Comparison of ENCODE assay signal across 18 cellular contexts in the genomic region with DNA sequence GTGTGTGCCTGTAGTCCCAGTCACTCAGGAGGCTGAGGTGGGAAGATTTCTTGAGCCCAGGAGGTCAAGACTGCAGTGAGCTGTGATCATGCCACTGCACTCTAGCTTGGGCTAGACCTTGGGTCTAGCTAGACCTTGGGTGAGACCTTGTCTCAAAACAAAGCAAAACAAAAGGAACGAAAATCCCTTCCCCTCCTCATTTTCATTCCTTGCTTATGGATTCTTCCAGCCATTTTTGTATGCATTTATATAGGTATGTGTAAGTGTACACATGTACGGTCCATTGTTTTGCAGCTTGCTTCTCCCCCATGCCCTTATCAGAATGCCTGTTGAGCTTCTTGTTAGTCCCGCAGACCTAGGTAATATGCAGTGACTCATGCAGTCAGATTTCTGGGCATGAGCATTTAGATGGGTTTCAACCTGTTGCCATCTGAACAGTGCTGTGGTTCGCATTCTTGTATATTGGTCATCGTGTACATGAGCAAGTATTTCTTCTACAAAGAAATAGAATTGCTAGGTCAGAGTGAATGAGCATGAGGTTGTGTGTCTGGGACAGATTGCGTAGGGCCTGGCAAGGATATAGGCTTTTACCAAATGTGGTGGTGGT.
DNase-seq lines count a peak whose midpoint lies in the region; ATAC-seq lines count a peak whose summit lies in the region.
"Had no signal": no experiment of that assay in that cellular context is flagged by ENCODE, and none has a peak within 500 bp of the region (broad histone marks: within the 10 kb centered on the region; RNA-seq: fewer than 3 reads in every experiment).

No MANE protein-coding gene starts in this region.

- H3K4me1 ChIP-seq in GM23248 (ENCODE audit: insufficient read depth) (0 out of 2 replicates have a peak, but pooled peaks cover 4% of the 10 kb centered on the region), right cardiac atrium (ENCODE audit: control insufficient read depth, insufficient read depth, low read length) (no peaks in the 10 kb centered on the region)
- H3K4me1 ChIP-seq: BE2C, SJCRH30 had no signal

- intact Hi-C loops in right cardiac atrium (cut with DNase I), result no loop called here

- 94 to 96% methylated on average over 6 of the region's 6 CpGs for WGBS in GM23248 (ENCODE audit: low coverage in 1 of 2, low lambda C conversion rate in 2 of 2, missing lambda C conversion rate in 2 of 2), 2 experiments
- WGBS in right cardiac atrium, result 95% methylated on average over 6 of the region's 6 CpGs

- no peak overlapping the region for H3K27ac ChIP-seq in GM23248
- no peak overlapping the region for H3K27ac ChIP-seq in right cardiac atrium (ENCODE audit: low read length)
- H3K27ac ChIP-seq: right atrium auricular region, SJCRH30 had no signal

- no peaks in the 10 kb centered on the region for H4K20me1 ChIP-seq in GM23248 (ENCODE audit: insufficient read depth)

- no peaks in the 10 kb centered on the region for H3F3A ChIP-seq in GM23248 (ENCODE audit: insufficient read depth)

- peak; percentile 5 for DNase-seq in GM23248
- DNase-seq in SW480 (ENCODE audit: low spot score), result peak; percentile 28
- DNase-seq in fibroblast of peridontal ligament (ENCODE audit: extremely low read depth), result peak; percentile 7
- peak; percentile 89 for DNase-seq in renal cortical epithelial cell (ENCODE audit: low read depth)
- no peak for DNase-seq in mesenteric fat pad (ENCODE audit: low spot score)
- DNase-seq in right cardiac atrium, result no peak
- no peak for DNase-seq in activated CD8-positive, alpha-beta memory T cell treated with anti-CD3 and anti-CD28 coated beads for 24 hours
- DNase-seq: activated CD4-positive, alpha-beta T cell treated with anti-CD3 and anti-CD28 coated beads, Interleukin-2, amount 10 ng/mL, durations not matched to agents 24 days and 14 days; activated T-cell treated with anti-CD3 and anti-CD28 coated beads for 4 hours; BE2C; HCEC 1CT; NCI-H187; nephron progenitor cell; SJCRH30; stimulated activated CD4-positive, alpha-beta T cell treated with anti-CD3 and anti-CD28 coated beads, Interleukin-2, amount 100 ng/mL, for 24 hours; substantia nigra had no signal

- H3K9me3 ChIP-seq in GM23248 (ENCODE audit: low read depth), result no peaks in the 10 kb centered on the region
- no peaks in the 10 kb centered on the region for H3K9me3 ChIP-seq in right cardiac atrium (ENCODE audit: control insufficient read depth, low read length)
- H3K9me3 ChIP-seq: BE2C, right atrium auricular region, SJCRH30 had no signal

- ATAC-seq in right cardiac atrium (no peak), GM18519 (IDR thresholded peaks at IDR 0.05; ENCODE audit: low FRiP score, unreplicated experiment) (no peak)

- H2AFZ ChIP-seq in GM23248, result no peak overlapping the region

- in situ Hi-C loops in GM23248 (cut with MboI), result no loop called here

- H3K4me2 ChIP-seq in GM23248 (ENCODE audit: unreplicated experiment), result no peak overlapping the region

- H3K27me3 ChIP-seq in GM23248 (replicated peaks; ENCODE audit: insufficient read depth) (no peaks in the 10 kb centered on the region), right cardiac atrium (ENCODE audit: control insufficient read depth, insufficient read depth) (no peaks in the 10 kb centered on the region)
- H3K27me3 ChIP-seq: BE2C, right atrium auricular region, SJCRH30 had no signal

- H3K4me3 ChIP-seq in GM23248, result no peak overlapping the region
- no peak overlapping the region for H3K4me3 ChIP-seq in right cardiac atrium (ENCODE audit: low read length)
- H3K4me3 ChIP-seq: right atrium auricular region, SJCRH30 had no signal

- H3K9me2 ChIP-seq in GM23248 (ENCODE audit: insufficient read depth), result no peaks in the 10 kb centered on the region

- H3K36me3 ChIP-seq in GM23248 (ENCODE audit: low read depth), result peaks cover under 1% of the 10 kb centered on the region; the same call in 1 of the 2 replicates
- H3K36me3 ChIP-seq: BE2C had no signal

- H3K9ac ChIP-seq in GM23248, result no peak overlapping the region

- H3K79me2 ChIP-seq in GM23248 (ENCODE audit: insufficient read depth), result no peaks in the 10 kb centered on the region; the same call in 1 of the 2 replicates

Comparison
In these comparisons a context has a peak if more than half of its experiments do, and no peak if none do; other contexts are left out.
1. DNase-seq: peak in GM23248 (single experiment), SW480 (single experiment), fibroblast of peridontal ligament (single experiment) and renal cortical epithelial cell (single experiment); none in mesenteric fat pad (single experiment), right cardiac atrium (0 of 3) and activated CD8-positive, alpha-beta memory T cell treated with anti-CD3 and anti-CD28 coated beads for 24 hours (single experiment).